ENCODE assay signal across 28 cellular contexts in the genomic region with DNA sequence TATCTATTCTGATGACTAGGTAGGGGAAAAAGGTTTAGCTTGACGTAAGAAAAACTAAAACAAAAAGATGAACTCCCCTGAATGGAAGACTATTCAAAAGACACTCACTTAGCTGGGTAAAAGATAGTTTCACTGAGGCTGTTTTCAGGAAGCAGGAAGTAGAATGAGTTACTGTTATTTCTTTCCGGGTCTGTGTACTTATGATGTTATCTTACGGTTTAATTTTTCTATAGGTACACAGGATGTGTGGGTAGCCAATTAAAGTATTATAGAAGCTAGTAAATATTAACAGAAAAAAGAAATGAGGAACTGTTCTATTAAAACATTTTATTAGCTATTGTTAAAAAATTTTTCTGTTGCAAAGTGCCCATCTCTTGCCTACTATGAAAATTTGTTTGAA. TPM values are rescaled to one million over a fixed set of nuclear protein-coding genes. Genes with fewer than 3 reads are reported as not detected.
DNase-seq lines count a peak whose midpoint lies in the region; ATAC-seq and TF ChIP-seq lines count a peak whose summit lies in the region.
"Had no signal": no experiment of that assay in that cellular context is flagged by ENCODE, and none has a peak within 500 bp of the region (broad histone marks: within the 10 kb centered on the region; RNA-seq: fewer than 3 reads in every experiment).

No MANE protein-coding gene starts in this region.

- peak overlapping the region in 8 of 11 experiments; percentile 30 to 82 (median 67); a peak in 13 of 22 replicates for H3K27ac ChIP-seq in BLaER1 treated with 17β-estradiol and CSF1 and Interleukin-3, amounts not matched to agents 10 nM and 100 nM
- no peak overlapping the region for H3K27ac ChIP-seq in CD8-positive, alpha-beta memory T cell (ENCODE audit: low read depth, low read length)
- H3K27ac ChIP-seq in PC-3 (ENCODE audit: low read length), result no peak overlapping the region
- H3K27ac ChIP-seq: SJCRH30, skin epidermis, WERI-Rb-1 had no signal

- CTCF ChIA-PET in CD8-positive, alpha-beta memory T cell (lab: Charles Lee), result no interaction called here
- CTCF ChIA-PET in PC-3 (lab: Charles Lee), result no interaction called here

- peaks cover 28 to 76% (median 41%) of the 10 kb centered on the region in 10 experiments for H3K4me1 ChIP-seq in BLaER1 treated with 17β-estradiol and CSF1 and Interleukin-3, amounts not matched to agents 10 nM and 100 nM
- peaks cover 20% of the 10 kb centered on the region for H3K4me1 ChIP-seq in CD8-positive, alpha-beta memory T cell (ENCODE audit: insufficient read depth, low read length)
- H3K4me1 ChIP-seq in PC-3 (ENCODE audit: insufficient read depth, low read length), result peaks cover 20% of the 10 kb centered on the region; the same call in 1 of the 2 replicates
- H3K4me1 ChIP-seq: SJCRH30 had no signal

- H3K79me2 ChIP-seq in PC-3 (ENCODE audit: low read length), result no peaks in the 10 kb centered on the region

- H3K9ac ChIP-seq in BLaER1 treated with 17β-estradiol and CSF1 and Interleukin-3, amounts not matched to agents 10 nM and 100 nM, result no peak overlapping the region
- H3K9ac ChIP-seq in PC-3 (ENCODE audit: low read length), result no peak overlapping the region

- H4K20me1 ChIP-seq in BLaER1 treated with 17β-estradiol and CSF1 and Interleukin-3, amounts not matched to agents 10 nM and 100 nM, result no peaks in the 10 kb centered on the region
- no peaks in the 10 kb centered on the region for H4K20me1 ChIP-seq in PC-3 (ENCODE audit: low read length)

- TF ChIP-seq CTCF in PC-3 (conservative IDR thresholded peaks at IDR 0.05; ENCODE audit: low read depth, low read length), result no peak

- no peak overlapping the region for H3K4me3 ChIP-seq in BLaER1 treated with 17β-estradiol and CSF1 and Interleukin-3, amounts not matched to agents 10 nM and 100 nM
- no peak overlapping the region for H3K4me3 ChIP-seq in CD8-positive, alpha-beta memory T cell (ENCODE audit: low read length)
- no peak overlapping the region for H3K4me3 ChIP-seq in PC-3 (ENCODE audit: low read length)
- H3K4me3 ChIP-seq: SJCRH30, skin epidermis had no signal

- POLR2A ChIA-PET in CD8-positive, alpha-beta memory T cell (lab: Charles Lee), result interaction anchor here (0.9 kb wide), 1 partner anchor 16 kb away, joined by 3 read pairs; no protein-coding TSS in a partner anchor
- POLR2A ChIA-PET in PC-3 (lab: Charles Lee; ENCODE audit: unreplicated experiment), result interaction anchor here (0.6 kb wide), 1 partner anchor 1113 kb away, joined by 3 read pairs; no protein-coding TSS in a partner anchor

- H3K27ac Mint-ChIP-seq in CD8-positive, alpha-beta memory T cell, result peak overlapping the region in 5 of 8 donors; percentile 4 to 80 (median 46)
- H3K27ac Mint-ChIP-seq in activated naive CD8-positive, alpha-beta T cell treated with anti-CD3 and anti-CD28 coated beads, Interleukin-2, amount 50 U/mL, for 24 hours, result peak overlapping the region; percentile 10
- H3K27ac Mint-ChIP-seq: CD8-positive, alpha-beta T cell had no signal

- DNase-seq in CD8-positive, alpha-beta memory T cell, result no peak
- DNase-seq in PC-3 (no peak), NAMALWA (ENCODE audit: low spot score) (no peak), NCI-H82 (lab: John Stamatoyannopoulos, UW) (no peak), cortex of kidney (lab: John Stamatoyannopoulos, UW) (no peak)
- no peak for DNase-seq in activated naive CD8-positive, alpha-beta T cell treated with anti-CD3 and anti-CD28 coated beads, Interleukin-2, amount 50 U/mL, for 24 hours
- DNase-seq: activated naive CD4-positive, alpha-beta T cell treated with Interleukin-2 at 50 U/mL for 16 hours; activated T-cell treated with anti-CD3 and anti-CD28 coated beads, Interleukin-2, amount 50 U/mL, for 4 hours; CD8-positive, alpha-beta T cell; naive B cell; NCI-H1694; NCI-H2171; NCI-H510A treated with DMSO at 0.1 percent for 48 hours; NK-92 treated with Interleukin-12 subunit alpha and Interleukin-12 subunit beta, amount 100 ng/mL, for 24 hours; SJCRH30; stimulated activated CD4-positive, alpha-beta T cell treated with anti-CD3 and anti-CD28 coated beads, Interleukin-1b, Interleukin-23, amount 100 ng/mL, for 48 hours; trophoblast cell; WERI-Rb-1 had no signal

- no peaks in the 10 kb centered on the region for H3K27me3 ChIP-seq in BLaER1 treated with 17β-estradiol and CSF1 and Interleukin-3, amounts not matched to agents 10 nM and 100 nM
- H3K27me3 ChIP-seq in CD8-positive, alpha-beta memory T cell (ENCODE audit: insufficient read depth, low read length, poor library complexity, severe bottlenecking), result no peaks in the 10 kb centered on the region
- no peaks in the 10 kb centered on the region for H3K27me3 ChIP-seq in PC-3 (ENCODE audit: low read length)
- H3K27me3 ChIP-seq: SJCRH30 had no signal

- H2AFZ ChIP-seq in PC-3 (ENCODE audit: low read length), result peak overlapping the region; percentile 75

- H3K36me3 Mint-ChIP-seq in CD8-positive, alpha-beta memory T cell, result peaks cover 0 to 22% (median 2%) of the 10 kb centered on the region in 3 donors
- no peaks in the 10 kb centered on the region for H3K36me3 Mint-ChIP-seq in activated naive CD8-positive, alpha-beta T cell treated with anti-CD3 and anti-CD28 coated beads, Interleukin-2, amount 50 U/mL, for 24 hours (ENCODE audit: low read depth)
- H3K36me3 Mint-ChIP-seq: CD8-positive, alpha-beta T cell; naive B cell had no signal

- H3K4me1 Mint-ChIP-seq in CD8-positive, alpha-beta memory T cell, result peaks cover 23 to 31% (median 25%) of the 10 kb centered on the region in 3 donors
- peaks cover 35% of the 10 kb centered on the region for H3K4me1 Mint-ChIP-seq in activated naive CD8-positive, alpha-beta T cell treated with anti-CD3 and anti-CD28 coated beads, Interleukin-2, amount 50 U/mL, for 24 hours

- H3K4me2 ChIP-seq in BLaER1 treated with 17β-estradiol and CSF1 and Interleukin-3, amounts not matched to agents 10 nM and 100 nM, result peak overlapping the region in 9 of 11 experiments; percentile 8 to 89 (median 70); a peak in 14 of 22 replicates
- H3K4me2 ChIP-seq in PC-3 (ENCODE audit: low read length), result no peak overlapping the region

- H3K27me3 Mint-ChIP-seq in CD8-positive, alpha-beta memory T cell, result peaks cover 2 to 7% of the 10 kb centered on the region in 2 donors
- no peaks in the 10 kb centered on the region for H3K27me3 Mint-ChIP-seq in activated naive CD8-positive, alpha-beta T cell treated with anti-CD3 and anti-CD28 coated beads, Interleukin-2, amount 50 U/mL, for 24 hours
- H3K27me3 Mint-ChIP-seq: central memory CD8-positive, alpha-beta T cell; naive B cell had no signal

- peaks cover 0 to 1% (median 0%) of the 10 kb centered on the region in 5 donors for H3K9me3 Mint-ChIP-seq in CD8-positive, alpha-beta memory T cell
- H3K9me3 Mint-ChIP-seq in activated naive CD8-positive, alpha-beta T cell treated with anti-CD3 and anti-CD28 coated beads, Interleukin-2, amount 50 U/mL, for 24 hours, result peaks cover 12% of the 10 kb centered on the region
- H3K9me3 Mint-ChIP-seq: activated T-cell treated with anti-CD3 and anti-CD28 coated beads, Interleukin-2, amount 50 U/mL, for 4 hours; CD8-positive, alpha-beta T cell; central memory CD8-positive, alpha-beta T cell had no signal

- H3K4me3 Mint-ChIP-seq in CD8-positive, alpha-beta memory T cell, result peak overlapping the region in 4 of 7 donors; percentile 6 to 63 (median 29)
- no peak overlapping the region for H3K4me3 Mint-ChIP-seq in activated naive CD8-positive, alpha-beta T cell treated with anti-CD3 and anti-CD28 coated beads, Interleukin-2, amount 50 U/mL, for 24 hours
- H3K4me3 Mint-ChIP-seq: activated T-cell treated with anti-CD3 and anti-CD28 coated beads, Interleukin-2, amount 50 U/mL, for 4 hours; CD8-positive, alpha-beta T cell; central memory CD8-positive, alpha-beta T cell had no signal

- no peaks in the 10 kb centered on the region for H3F3A ChIP-seq in PC-3 (ENCODE audit: low read length, unreplicated experiment)

- peak; percentile 72 for ATAC-seq in PC-3
- ATAC-seq in activated naive CD8-positive, alpha-beta T cell treated with anti-CD3 and anti-CD28 coated beads, Interleukin-2, amount 50 U/mL, for 24 hours, result no peak
- no peak for ATAC-seq in HG03378 (IDR thresholded peaks at IDR 0.05; ENCODE audit: unreplicated experiment)
- ATAC-seq: left lobe of liver had no signal

- no peaks in the 10 kb centered on the region for H3K36me3 ChIP-seq in BLaER1 treated with 17β-estradiol and CSF1 and Interleukin-3, amounts not matched to agents 10 nM and 100 nM
- H3K36me3 ChIP-seq in CD8-positive, alpha-beta memory T cell (ENCODE audit: insufficient read depth, low read length), result no peaks in the 10 kb centered on the region
- H3K36me3 ChIP-seq in PC-3 (ENCODE audit: low read depth, low read length), result no peaks in the 10 kb centered on the region
- H3K36me3 ChIP-seq: SJCRH30, WERI-Rb-1 had no signal

- H3K9me2 ChIP-seq in PC-3 (replicated peaks; ENCODE audit: low read length), result no peaks in the 10 kb centered on the region

- intact Hi-C loops in PC-3 (cut with micrococcal nuclease), result no loop called here

- H3K9me3 ChIP-seq in BLaER1 treated with 17β-estradiol and CSF1 and Interleukin-3, amounts not matched to agents 10 nM and 100 nM (replicated peaks in 1 of 11), result peaks cover 0 to 13% (median 7%) of the 10 kb centered on the region in 11 experiments; a peak in 10 of 22 replicates
- H3K9me3 ChIP-seq in CD8-positive, alpha-beta memory T cell (ENCODE audit: low read length), result no peaks in the 10 kb centered on the region
- no peaks in the 10 kb centered on the region for H3K9me3 ChIP-seq in PC-3 (ENCODE audit: low read length)
- H3K9me3 ChIP-seq: SJCRH30 had no signal

- no TSS peak for BruUV-seq in PC-3 (replicated peaks; lab: Mats Ljungman, UMichigan)

RNA-seq across cellular contexts. Expression of a gene that starts 45.8 kb away (rescaled TPM):
- not detected for total RNA-seq in CD8-positive, alpha-beta memory T cell
- not detected for polyA plus RNA-seq in CD8-positive, alpha-beta memory T cell
- total RNA-seq in PC-3 (2014; rRNA removed), result 0.18 TPM in 1 of 2 replicates, not detected in the other
- total RNA-seq: CD8-positive, alpha-beta T cell; frontal cortex; SJCRH30 had no signal

RNA-seq across cellular contexts. Expression of a gene that starts 48.8 kb away (rescaled TPM):
- not detected for total RNA-seq in CD8-positive, alpha-beta memory T cell
- polyA plus RNA-seq in CD8-positive, alpha-beta memory T cell, result not detected
- total RNA-seq in PC-3 (2014; rRNA removed), result not detected in 2 replicates
- total RNA-seq: activated T-cell treated with anti-CD3 and anti-CD28 coated beads, Interleukin-2, amount 50 U/mL, for 4 hours; astrocyte; CD8-positive, alpha-beta T cell; frontal cortex; left lobe of liver; mesenteric fat pad; osteoblast; SJCRH30 had no signal
- polyA plus RNA-seq: esophagus had no signal

Comparison
In these comparisons a context has a peak if more than half of its experiments do, and no peak if none do; other contexts are left out.
1. H3K27ac ChIP-seq: peak in BLaER1 treated with 17β-estradiol and CSF1 and Interleukin-3, amounts not matched to agents 10 nM and 100 nM (8 of 11); none in CD8-positive, alpha-beta memory T cell (single experiment) and PC-3 (single experiment).